13 cellular contexts compared by ENCODE assay signal in genomic region chr17:72448019-72448418, GRCh38.
DNase-seq lines count a peak whose midpoint lies in the region; ATAC-seq and TF ChIP-seq lines count a peak whose summit lies in the region.
"Had no signal": no experiment of that assay in that cellular context is flagged by ENCODE, and none has a peak within 500 bp of the region (broad histone marks: within the 10 kb centered on the region; RNA-seq: fewer than 3 reads in every experiment).

No MANE protein-coding gene starts in this region.

- CTCF ChIA-PET in PC-3 (lab: Charles Lee): no interaction called here

- H3K36me3 ChIP-seq in PC-3 (ENCODE audit: low read depth, low read length) (no peaks in the 10 kb centered on the region), brain microvascular endothelial cell (replicated peaks) (no peaks in the 10 kb centered on the region)

- no TSS peak for BruUV-seq in PC-3 (replicated peaks; lab: Mats Ljungman, UMichigan)

- H3K27ac ChIP-seq in PC-3 (ENCODE audit: low read length) (no peak overlapping the region), brain microvascular endothelial cell (no peak overlapping the region)
- H3K27ac ChIP-seq: GM23248, HL-60 had no signal

- H3F3A ChIP-seq in PC-3 (ENCODE audit: low read length, unreplicated experiment): no peaks in the 10 kb centered on the region

- H3K4me1 ChIP-seq in PC-3 (ENCODE audit: insufficient read depth, low read length): peaks cover 28% of the 10 kb centered on the region

- H2AFZ ChIP-seq in PC-3 (ENCODE audit: low read length): no peak overlapping the region
- H2AFZ ChIP-seq: GM23248 had no signal

- H3K9ac ChIP-seq in PC-3 (ENCODE audit: low read length): no peak overlapping the region
- H3K9ac ChIP-seq: GM23248 had no signal

- intact Hi-C loops in PC-3 (cut with micrococcal nuclease): no loop called here

- H3K27me3 ChIP-seq in PC-3 (ENCODE audit: low read length) (no peaks in the 10 kb centered on the region), brain microvascular endothelial cell (replicated peaks) (no peaks in the 10 kb centered on the region)

- H4K20me1 ChIP-seq in PC-3 (ENCODE audit: low read length): no peaks in the 10 kb centered on the region

- H3K79me2 ChIP-seq in PC-3 (ENCODE audit: low read length): peaks cover 92% of the 10 kb centered on the region

- H3K4me2 ChIP-seq in PC-3 (ENCODE audit: low read length): peak overlapping the region; percentile 11; the same call in 1 of the 2 replicates

- no peak overlapping the region for H3K4me3 ChIP-seq in PC-3 (ENCODE audit: low read length)
- no peak overlapping the region for H3K4me3 ChIP-seq in brain microvascular endothelial cell (ENCODE audit: low read depth, low read length)
- H3K4me3 ChIP-seq: GM12878, GM23248 had no signal

- no peaks in the 10 kb centered on the region for H3K9me2 ChIP-seq in PC-3 (replicated peaks; ENCODE audit: low read length)

- POLR2A ChIA-PET in PC-3 (lab: Charles Lee; ENCODE audit: unreplicated experiment): interaction anchor here (0.6 kb wide), 1 partner anchor 327 kb away, joined by 3 read pairs; the partner anchor contains the start of gene SOX9

- in situ Hi-C loops in brain microvascular endothelial cell (cut with HindIII; ENCODE audit: low pct_ligation_motif_present, low sequenced_read_pairs): no loop called here

- no peaks in the 10 kb centered on the region for H3K9me3 ChIP-seq in PC-3 (ENCODE audit: low read length)

- DNase-seq in DMS53 treated with DMSO at 0.1 percent for 48 hours (lab: John Stamatoyannopoulos, UW; ENCODE audit: unreplicated experiment) (peak; percentile 25), PC-3 (no peak), foreskin melanocyte (peak; percentile 17), brain microvascular endothelial cell (no peak)
- DNase-seq in activated T-cell treated with anti-CD3 and anti-CD28 coated beads, Interleukin-2, amount 50 U/mL, for 1 hour: no peak
- DNase-seq: CD8-positive, alpha-beta T cell; COR-L47; DMS153; GM23248 had no signal

- TF ChIP-seq CTCF in PC-3 (conservative IDR thresholded peaks at IDR 0.05; ENCODE audit: low read depth, low read length): no peak
- TF ChIP-seq CTCF in brain microvascular endothelial cell (IDR thresholded peaks at IDR 0.05; ENCODE audit: low read depth, low read length, missing control alignments): no peak

- ATAC-seq in PC-3 (no peak; the same call in 1 of the 2 replicates), GM21529 (IDR thresholded peaks at IDR 0.05; ENCODE audit: unreplicated experiment) (no peak)
- ATAC-seq: CD8-positive, alpha-beta T cell; GM12878; HCT116 had no signal

Comparison
In these comparisons a context has a peak if more than half of its experiments do, and no peak if none do; other contexts are left out.
1. DNase-seq: peak in DMS53 treated with DMSO at 0.1 percent for 48 hours (single experiment) and foreskin melanocyte (single experiment); none in PC-3 (single experiment), brain microvascular endothelial cell (single experiment) and activated T-cell treated with anti-CD3 and anti-CD28 coated beads, Interleukin-2, amount 50 U/mL, for 1 hour (single experiment).